8 cellular contexts compared by ENCODE assay signal in genomic region chr10:98414578-98414931, GRCh38. TPM values are rescaled to one million over a fixed set of nuclear protein-coding genes. Genes with fewer than 3 reads are reported as not detected.
DNase-seq lines count a peak whose midpoint lies in the region; ATAC-seq and TF ChIP-seq lines count a peak whose summit lies in the region.

No MANE protein-coding gene starts in this region.

- no peak overlapping the region for H3K9ac ChIP-seq in mammary epithelial cell (ENCODE audit: insufficient read depth, low read length)
- H3K9ac ChIP-seq in mesendoderm (ENCODE audit: low read length) = peak overlapping the region; percentile 78

- CTCF ChIA-PET in mammary epithelial cell (lab: Charles Lee; ENCODE audit: low non-redundant PET) = no interaction called here

- no peak overlapping the region for H2BK15ac ChIP-seq in mesendoderm (replicated peaks; ENCODE audit: low read depth)

- H3K79me1 ChIP-seq in mesendoderm (ENCODE audit: low read length) = no peaks in the 10 kb centered on the region

- H2BK120ac ChIP-seq in mesendoderm (ENCODE audit: low read depth, low read length) = no peak overlapping the region

- peak overlapping the region; percentile 70 for H3K27ac Mint-ChIP-seq in activated naive CD4-positive, alpha-beta T cell treated with anti-CD3 and anti-CD28 coated beads, Interleukin-2, amount 50 U/mL, for 24 hours

- no peak overlapping the region for H4K8ac ChIP-seq in mesendoderm (ENCODE audit: low read depth, low read length)

- peak overlapping the region; percentile 74 for H3K4ac ChIP-seq in mesendoderm (ENCODE audit: low read depth, low read length)

- no peak overlapping the region for H4K5ac ChIP-seq in mesendoderm (ENCODE audit: low read length)

- H2BK5ac ChIP-seq in mesendoderm (ENCODE audit: low read length) = peak overlapping the region; percentile 89

- H3K4me3 Mint-ChIP-seq in activated naive CD4-positive, alpha-beta T cell treated with anti-CD3 and anti-CD28 coated beads, Interleukin-2, amount 50 U/mL, for 24 hours = peak overlapping the region; percentile 89

- ATAC-seq in GM21717 (IDR thresholded peaks at IDR 0.05; ENCODE audit: unreplicated experiment) = no peak

- H3K36me3 Mint-ChIP-seq in activated naive CD4-positive, alpha-beta T cell treated with anti-CD3 and anti-CD28 coated beads, Interleukin-2, amount 50 U/mL, for 24 hours = no peaks in the 10 kb centered on the region

- peak overlapping the region; percentile 54 to 69 (median 61) for H3K4me3 ChIP-seq in mammary epithelial cell (replicated peaks in 1 of 3; ENCODE audit: insufficient read depth in 1 of 3, low read depth in 2 of 3, low read length in 3 of 3)
- H3K4me3 ChIP-seq in mesendoderm (ENCODE audit: low read length) = peak overlapping the region; percentile 54
- H3K4me3 ChIP-seq in urinary bladder (ENCODE audit: low read depth, low read length) = peak overlapping the region; percentile 58

- H3K9me3 ChIP-seq in mammary epithelial cell (replicated peaks; ENCODE audit: insufficient read depth, low read length) = no peaks in the 10 kb centered on the region

- no peaks in the 10 kb centered on the region for H3K27me3 Mint-ChIP-seq in activated naive CD4-positive, alpha-beta T cell treated with anti-CD3 and anti-CD28 coated beads, Interleukin-2, amount 50 U/mL, for 24 hours

- H3K4me2 ChIP-seq in mammary epithelial cell (ENCODE audit: insufficient read depth, low read depth, low read length) (peak overlapping the region; percentile 86), mesendoderm (ENCODE audit: low read length) (peak overlapping the region; percentile 44)

- TSS peak; percentile 13 for BruUV-seq in mammary epithelial cell (replicated peaks; lab: Mats Ljungman, UMichigan)

- H3K79me2 ChIP-seq in mammary epithelial cell (ENCODE audit: insufficient read depth, low read length) (peaks cover 5% of the 10 kb centered on the region), mesendoderm (ENCODE audit: control insufficient read depth, insufficient read depth, low read length) (no peaks in the 10 kb centered on the region)

- H2AK5ac ChIP-seq in mesendoderm (ENCODE audit: low read length) = peak overlapping the region; percentile 12

- H3K27me3 ChIP-seq in mammary epithelial cell (ENCODE audit: insufficient read depth, low read length) (no peaks in the 10 kb centered on the region), mesendoderm (ENCODE audit: insufficient read depth, low read length, poor library complexity) (no peaks in the 10 kb centered on the region)

- no peak overlapping the region for H3K23ac ChIP-seq in mesendoderm (ENCODE audit: low read length)

- in situ Hi-C loops in mammary epithelial cell (cut with MboI; ENCODE audit: low sequenced_read_pairs in 2 of 2) = no loop called here

- dilution Hi-C loops in mammary epithelial cell (cut with HindIII; ENCODE audit: low sequenced_read_pairs) = no loop called here

- no peaks in the 10 kb centered on the region for H3K36me3 ChIP-seq in mammary epithelial cell (ENCODE audit: insufficient read depth, low read length)
- H3K36me3 ChIP-seq in mesendoderm (ENCODE audit: control insufficient read depth, insufficient read depth, low read length) = no peaks in the 10 kb centered on the region
- H3K36me3 ChIP-seq in urinary bladder (ENCODE audit: insufficient read depth) = no peaks in the 10 kb centered on the region

- H3K4me1 Mint-ChIP-seq in activated naive CD4-positive, alpha-beta T cell treated with anti-CD3 and anti-CD28 coated beads, Interleukin-2, amount 50 U/mL, for 24 hours = peaks cover 35% of the 10 kb centered on the region

- peak overlapping the region; percentile 15 for H3K18ac ChIP-seq in mesendoderm (ENCODE audit: low read length)

- intact Hi-C loops in mammary epithelial cell (cut with micrococcal nuclease) = no loop called here

- H3K27ac ChIP-seq in mammary epithelial cell (ENCODE audit: insufficient read depth, low read depth, low read length) (no peak overlapping the region), mesendoderm (ENCODE audit: low read depth, low read length) (peak overlapping the region; percentile 31), urinary bladder (ENCODE audit: low read depth) (peak overlapping the region; percentile 90)

- no peak for TF ChIP-seq CTCF in mammary epithelial cell (conservative IDR thresholded peaks at IDR 0.05 in 1 of 2, IDR thresholded peaks at IDR 0.05 in 1 of 2; ENCODE audit: extremely low read depth in 1 of 2, insufficient read depth in 1 of 2, low read depth in 1 of 2, low read length in 2 of 2)

- no peak for DNase-seq in activated naive CD4-positive, alpha-beta T cell (lab: John Stamatoyannopoulos, UW)
- DNase-seq in mammary epithelial cell = no peak
- DNase-seq in mesendoderm = no peak
- DNase-seq in glomerular visceral epithelial cell (ENCODE audit: extremely low spot score) = no peak
- DNase-seq in kidney tubule cell (ENCODE audit: low spot score) = no peak

- no peaks in the 10 kb centered on the region for H4K20me1 ChIP-seq in mammary epithelial cell (ENCODE audit: insufficient read depth, low read length)

- 34% methylated on average over 2 of the region's 3 CpGs for WGBS in mammary epithelial cell (ENCODE audit: low coverage, missing lambda C conversion rate)
- no CpG with 5 or more reads among the region's 3 CpGs for WGBS in mesendoderm (ENCODE audit: extremely low coverage, insufficient coverage, low lambda C conversion rate)
- 31% methylated on average over 3 of the region's 3 CpGs for WGBS in urinary bladder

- H2AFZ ChIP-seq in mammary epithelial cell (ENCODE audit: low read depth, low read length) = peak overlapping the region; percentile 87

- peak overlapping the region; percentile 88 for H3K56ac ChIP-seq in mesendoderm (ENCODE audit: low read length)

- H3K9me3 Mint-ChIP-seq in activated naive CD4-positive, alpha-beta T cell treated with anti-CD3 and anti-CD28 coated beads, Interleukin-2, amount 50 U/mL, for 24 hours = no peaks in the 10 kb centered on the region

- H3K4me1 ChIP-seq in mammary epithelial cell (ENCODE audit: insufficient read depth, low read length) (peaks cover 9% of the 10 kb centered on the region), mesendoderm (ENCODE audit: control insufficient read depth, low read depth, low read length) (peaks cover 6% of the 10 kb centered on the region), urinary bladder (ENCODE audit: insufficient read depth) (no peaks in the 10 kb centered on the region)

RNA-seq across cellular contexts. Expression of gene PYROXD2, which starts 0.4 kb away (rescaled TPM):
- 10 to 100 TPM in 1 of 2 donors, 1 to 10 TPM in 1; 8.3 to 10.2 TPM for total RNA-seq in mammary epithelial cell
- 11.0 TPM for polyA plus RNA-seq in mammary epithelial cell
- polyA minus RNA-seq in mammary epithelial cell = 1.4 TPM
- polyA plus RNA-seq in mesendoderm (2013, experiment 1 of 2) = 0.48 TPM
- 1.2 TPM for polyA plus RNA-seq in mesendoderm (2013, experiment 2 of 2)
- total RNA-seq in urinary bladder = 15.0 TPM
- 8.9 TPM for polyA plus RNA-seq in urinary bladder

RNA-seq across cellular contexts. Expression of gene HPS1, which starts 32.2 kb away (rescaled TPM):
- 10 to 100 TPM; 37.3 to 54.6 TPM for total RNA-seq in mammary epithelial cell
- 44.5 TPM for polyA plus RNA-seq in mammary epithelial cell
- polyA minus RNA-seq in mammary epithelial cell = 51.3 TPM
- polyA plus RNA-seq in mesendoderm (2013, experiment 1 of 2) = 22.7 TPM
- polyA plus RNA-seq in mesendoderm (2013, experiment 2 of 2) = 24.9 TPM
- 14.6 TPM for total RNA-seq in urinary bladder
- 54.6 TPM for polyA plus RNA-seq in urinary bladder
